In the genomic region with DNA sequence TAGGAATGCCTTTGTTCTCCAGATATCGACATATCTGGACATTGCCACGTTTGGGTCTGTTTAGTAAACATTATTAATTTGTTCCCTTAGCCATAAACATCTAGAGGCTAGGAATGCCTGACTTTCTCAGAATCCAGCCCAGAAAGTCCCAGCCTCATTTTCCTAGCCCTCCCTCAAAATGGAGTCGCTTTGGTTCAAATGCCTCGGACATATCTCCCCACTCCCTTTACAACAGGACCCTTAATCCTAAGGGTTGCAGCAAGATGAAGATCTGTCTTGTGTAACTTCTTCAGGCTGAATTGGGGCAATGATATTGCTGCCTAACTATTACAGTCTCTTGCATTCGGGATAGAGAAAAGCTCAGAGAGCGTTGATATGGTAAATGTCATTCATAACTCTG, we compare ENCODE assay signal across 1 cellular context.
A peak's percentile ranks its signal among the peaks of the same experiment; 100 is the strongest.
TF ChIP-seq lines count a peak whose summit lies in the region.

No MANE protein-coding gene starts in this region.

TF ChIP-seq in K562, 482 proteins besides CTCF, POLR2A, EP300 and RAD21 (continued from another document and continues in another):
- no peak for TF ChIP-seq KDM2B (CRISPR knock-in tag; IDR thresholded peaks at IDR 0.05)
- TF ChIP-seq ZNF133 (CRISPR knock-in tag; IDR thresholded peaks at IDR 0.05) = peak; percentile 89; the same call in 1 of the 2 replicates
- TF ChIP-seq, protein P1, sequence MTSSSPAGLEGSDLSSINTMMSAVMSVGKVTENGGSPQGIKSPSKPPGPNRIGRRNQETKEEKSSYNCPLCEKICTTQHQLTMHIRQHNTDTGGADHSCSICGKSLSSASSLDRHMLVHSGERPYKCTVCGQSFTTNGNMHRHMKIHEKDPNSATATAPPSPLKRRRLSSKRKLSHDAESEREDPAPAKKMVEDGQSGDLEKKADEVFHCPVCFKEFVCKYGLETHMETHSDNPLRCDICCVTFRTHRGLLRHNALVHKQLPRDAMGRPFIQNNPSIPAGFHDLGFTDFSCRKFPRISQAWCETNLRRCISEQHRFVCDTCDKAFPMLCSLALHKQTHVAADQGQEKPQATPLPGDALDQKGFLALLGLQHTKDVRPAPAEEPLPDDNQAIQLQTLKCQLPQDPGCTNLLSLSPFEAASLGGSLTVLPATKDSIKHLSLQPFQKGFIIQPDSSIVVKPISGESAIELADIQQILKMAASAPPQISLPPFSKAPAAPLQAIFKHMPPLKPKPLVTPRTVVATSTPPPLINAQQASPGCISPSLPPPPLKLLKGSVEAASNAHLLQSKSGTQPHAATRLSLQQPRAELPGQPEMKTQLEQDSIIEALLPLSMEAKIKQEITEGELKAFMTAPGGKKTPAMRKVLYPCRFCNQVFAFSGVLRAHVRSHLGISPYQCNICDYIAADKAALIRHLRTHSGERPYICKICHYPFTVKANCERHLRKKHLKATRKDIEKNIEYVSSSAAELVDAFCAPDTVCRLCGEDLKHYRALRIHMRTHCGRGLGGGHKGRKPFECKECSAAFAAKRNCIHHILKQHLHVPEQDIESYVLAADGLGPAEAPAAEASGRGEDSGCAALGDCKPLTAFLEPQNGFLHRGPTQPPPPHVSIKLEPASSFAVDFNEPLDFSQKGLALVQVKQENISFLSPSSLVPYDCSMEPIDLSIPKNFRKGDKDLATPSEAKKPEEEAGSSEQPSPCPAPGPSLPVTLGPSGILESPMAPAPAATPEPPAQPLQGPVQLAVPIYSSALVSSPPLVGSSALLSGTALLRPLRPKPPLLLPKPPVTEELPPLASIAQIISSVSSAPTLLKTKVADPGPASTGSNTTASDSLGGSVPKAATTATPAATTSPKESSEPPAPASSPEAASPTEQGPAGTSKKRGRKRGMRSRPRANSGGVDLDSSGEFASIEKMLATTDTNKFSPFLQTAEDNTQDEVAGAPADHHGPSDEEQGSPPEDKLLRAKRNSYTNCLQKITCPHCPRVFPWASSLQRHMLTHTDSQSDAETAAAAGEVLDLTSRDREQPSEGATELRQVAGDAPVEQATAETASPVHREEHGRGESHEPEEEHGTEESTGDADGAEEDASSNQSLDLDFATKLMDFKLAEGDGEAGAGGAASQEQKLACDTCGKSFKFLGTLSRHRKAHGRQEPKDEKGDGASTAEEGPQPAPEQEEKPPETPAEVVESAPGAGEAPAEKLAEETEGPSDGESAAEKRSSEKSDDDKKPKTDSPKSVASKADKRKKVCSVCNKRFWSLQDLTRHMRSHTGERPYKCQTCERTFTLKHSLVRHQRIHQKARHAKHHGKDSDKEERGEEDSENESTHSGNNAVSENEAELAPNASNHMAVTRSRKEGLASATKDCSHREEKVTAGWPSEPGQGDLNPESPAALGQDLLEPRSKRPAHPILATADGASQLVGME (CRISPR knock-in tag; IDR thresholded peaks at IDR 0.05) = peak; percentile 96
- TF ChIP-seq, protein P2, sequence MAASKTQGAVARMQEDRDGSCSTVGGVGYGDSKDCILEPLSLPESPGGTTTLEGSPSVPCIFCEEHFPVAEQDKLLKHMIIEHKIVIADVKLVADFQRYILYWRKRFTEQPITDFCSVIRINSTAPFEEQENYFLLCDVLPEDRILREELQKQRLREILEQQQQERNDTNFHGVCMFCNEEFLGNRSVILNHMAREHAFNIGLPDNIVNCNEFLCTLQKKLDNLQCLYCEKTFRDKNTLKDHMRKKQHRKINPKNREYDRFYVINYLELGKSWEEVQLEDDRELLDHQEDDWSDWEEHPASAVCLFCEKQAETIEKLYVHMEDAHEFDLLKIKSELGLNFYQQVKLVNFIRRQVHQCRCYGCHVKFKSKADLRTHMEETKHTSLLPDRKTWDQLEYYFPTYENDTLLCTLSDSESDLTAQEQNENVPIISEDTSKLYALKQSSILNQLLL (CRISPR knock-in tag; IDR thresholded peaks at IDR 0.05; ENCODE audit: borderline replicate concordance) = no peak
- no peak for TF ChIP-seq ELF1 (tag; IDR thresholded peaks at IDR 0.05)
- TF ChIP-seq PHTF2 (CRISPR knock-in tag; IDR thresholded peaks at IDR 0.05) = peak; percentile 87
- no peak for TF ChIP-seq THRAP3 (IDR thresholded peaks at IDR 0.05; ENCODE audit: borderline replicate concordance)
- no peak for TF ChIP-seq ADNP (tag; IDR thresholded peaks at IDR 0.05)
- no peak for TF ChIP-seq BRD4 (IDR thresholded peaks at IDR 0.05)
- no peak for TF ChIP-seq FOXM1 (IDR thresholded peaks at IDR 0.05; ENCODE audit: low read depth)
- TF ChIP-seq FOXM1 (CRISPR knock-in tag; IDR thresholded peaks at IDR 0.05; ENCODE audit: low read depth) = no peak
- no peak for TF ChIP-seq CBX3 (IDR thresholded peaks at IDR 0.05; ENCODE audit: borderline replicate concordance in 1 of 2, low read length in 2 of 2)
- TF ChIP-seq FUS (optimal IDR thresholded peaks at IDR 0.05; ENCODE audit: low read depth, low read length) = no peak
- TF ChIP-seq HDGF (IDR thresholded peaks at IDR 0.05) = no peak
- TF ChIP-seq PRPF4 (IDR thresholded peaks at IDR 0.05; ENCODE audit: insufficient read depth, low read depth, low read length, poor library complexity, severe bottlenecking) = no peak
- no peak for TF ChIP-seq RBM15 (IDR thresholded peaks at IDR 0.05; ENCODE audit: insufficient read depth, low read length)
- TF ChIP-seq ZNF282 (CRISPR knock-in tag; IDR thresholded peaks at IDR 0.05) = no peak
- TF ChIP-seq, protein P3, sequence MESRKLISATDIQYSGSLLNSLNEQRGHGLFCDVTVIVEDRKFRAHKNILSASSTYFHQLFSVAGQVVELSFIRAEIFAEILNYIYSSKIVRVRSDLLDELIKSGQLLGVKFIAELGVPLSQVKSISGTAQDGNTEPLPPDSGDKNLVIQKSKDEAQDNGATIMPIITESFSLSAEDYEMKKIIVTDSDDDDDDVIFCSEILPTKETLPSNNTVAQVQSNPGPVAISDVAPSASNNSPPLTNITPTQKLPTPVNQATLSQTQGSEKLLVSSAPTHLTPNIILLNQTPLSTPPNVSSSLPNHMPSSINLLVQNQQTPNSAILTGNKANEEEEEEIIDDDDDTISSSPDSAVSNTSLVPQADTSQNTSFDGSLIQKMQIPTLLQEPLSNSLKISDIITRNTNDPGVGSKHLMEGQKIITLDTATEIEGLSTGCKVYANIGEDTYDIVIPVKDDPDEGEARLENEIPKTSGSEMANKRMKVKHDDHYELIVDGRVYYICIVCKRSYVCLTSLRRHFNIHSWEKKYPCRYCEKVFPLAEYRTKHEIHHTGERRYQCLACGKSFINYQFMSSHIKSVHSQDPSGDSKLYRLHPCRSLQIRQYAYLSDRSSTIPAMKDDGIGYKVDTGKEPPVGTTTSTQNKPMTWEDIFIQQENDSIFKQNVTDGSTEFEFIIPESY (CRISPR knock-in tag; IDR thresholded peaks at IDR 0.05) = no peak
- TF ChIP-seq ZNF274 (IDR thresholded peaks at IDR 0.05; ENCODE audit: borderline replicate concordance, low read depth, low read length) = no peak
- TF ChIP-seq ZNF165 (CRISPR knock-in tag; IDR thresholded peaks at IDR 0.05; ENCODE audit: borderline replicate concordance) = peak; percentile 98
- TF ChIP-seq, protein P4, sequence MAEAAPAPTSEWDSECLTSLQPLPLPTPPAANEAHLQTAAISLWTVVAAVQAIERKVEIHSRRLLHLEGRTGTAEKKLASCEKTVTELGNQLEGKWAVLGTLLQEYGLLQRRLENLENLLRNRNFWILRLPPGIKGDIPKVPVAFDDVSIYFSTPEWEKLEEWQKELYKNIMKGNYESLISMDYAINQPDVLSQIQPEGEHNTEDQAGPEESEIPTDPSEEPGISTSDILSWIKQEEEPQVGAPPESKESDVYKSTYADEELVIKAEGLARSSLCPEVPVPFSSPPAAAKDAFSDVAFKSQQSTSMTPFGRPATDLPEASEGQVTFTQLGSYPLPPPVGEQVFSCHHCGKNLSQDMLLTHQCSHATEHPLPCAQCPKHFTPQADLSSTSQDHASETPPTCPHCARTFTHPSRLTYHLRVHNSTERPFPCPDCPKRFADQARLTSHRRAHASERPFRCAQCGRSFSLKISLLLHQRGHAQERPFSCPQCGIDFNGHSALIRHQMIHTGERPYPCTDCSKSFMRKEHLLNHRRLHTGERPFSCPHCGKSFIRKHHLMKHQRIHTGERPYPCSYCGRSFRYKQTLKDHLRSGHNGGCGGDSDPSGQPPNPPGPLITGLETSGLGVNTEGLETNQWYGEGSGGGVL (CRISPR knock-in tag; IDR thresholded peaks at IDR 0.05) = no peak
- TF ChIP-seq TSC22D4 (tag; IDR thresholded peaks at IDR 0.05) = no peak
- no peak for TF ChIP-seq MXI1 (IDR thresholded peaks at IDR 0.05; ENCODE audit: low read depth, low read length)
- no peak for TF ChIP-seq BMI1 (IDR thresholded peaks at IDR 0.05; ENCODE audit: low read length)
- no peak for TF ChIP-seq FOXJ3 (CRISPR knock-in tag; IDR thresholded peaks at IDR 0.05)
- TF ChIP-seq E2F3 (CRISPR knock-in tag; IDR thresholded peaks at IDR 0.05) = peak; percentile 94
- TF ChIP-seq ZNF263 (CRISPR knock-in tag; IDR thresholded peaks at IDR 0.05; ENCODE audit: borderline replicate concordance) = no peak
- TF ChIP-seq BHLHE40 (IDR thresholded peaks at IDR 0.05; ENCODE audit: low read length) = no peak
- TF ChIP-seq ELF4 (CRISPR knock-in tag; IDR thresholded peaks at IDR 0.05) = 0 out of 2 replicates have a peak, but pooled peaks have one; percentile 40
- no peak for TF ChIP-seq SRSF9 (IDR thresholded peaks at IDR 0.05; ENCODE audit: borderline replicate concordance, low read depth, low read length)
- TF ChIP-seq, protein P5, sequence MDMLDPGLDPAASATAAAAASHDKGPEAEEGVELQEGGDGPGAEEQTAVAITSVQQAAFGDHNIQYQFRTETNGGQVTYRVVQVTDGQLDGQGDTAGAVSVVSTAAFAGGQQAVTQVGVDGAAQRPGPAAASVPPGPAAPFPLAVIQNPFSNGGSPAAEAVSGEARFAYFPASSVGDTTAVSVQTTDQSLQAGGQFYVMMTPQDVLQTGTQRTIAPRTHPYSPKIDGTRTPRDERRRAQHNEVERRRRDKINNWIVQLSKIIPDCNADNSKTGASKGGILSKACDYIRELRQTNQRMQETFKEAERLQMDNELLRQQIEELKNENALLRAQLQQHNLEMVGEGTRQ (CRISPR knock-in tag; IDR thresholded peaks at IDR 0.05) = no peak
- no peak for TF ChIP-seq NONO (IDR thresholded peaks at IDR 0.05; ENCODE audit: low read depth in 2 of 2, low read length in 1 of 2)
- TF ChIP-seq ZNF444 (CRISPR knock-in tag; IDR thresholded peaks at IDR 0.05) = peak; percentile 90
- TF ChIP-seq, protein P6, sequence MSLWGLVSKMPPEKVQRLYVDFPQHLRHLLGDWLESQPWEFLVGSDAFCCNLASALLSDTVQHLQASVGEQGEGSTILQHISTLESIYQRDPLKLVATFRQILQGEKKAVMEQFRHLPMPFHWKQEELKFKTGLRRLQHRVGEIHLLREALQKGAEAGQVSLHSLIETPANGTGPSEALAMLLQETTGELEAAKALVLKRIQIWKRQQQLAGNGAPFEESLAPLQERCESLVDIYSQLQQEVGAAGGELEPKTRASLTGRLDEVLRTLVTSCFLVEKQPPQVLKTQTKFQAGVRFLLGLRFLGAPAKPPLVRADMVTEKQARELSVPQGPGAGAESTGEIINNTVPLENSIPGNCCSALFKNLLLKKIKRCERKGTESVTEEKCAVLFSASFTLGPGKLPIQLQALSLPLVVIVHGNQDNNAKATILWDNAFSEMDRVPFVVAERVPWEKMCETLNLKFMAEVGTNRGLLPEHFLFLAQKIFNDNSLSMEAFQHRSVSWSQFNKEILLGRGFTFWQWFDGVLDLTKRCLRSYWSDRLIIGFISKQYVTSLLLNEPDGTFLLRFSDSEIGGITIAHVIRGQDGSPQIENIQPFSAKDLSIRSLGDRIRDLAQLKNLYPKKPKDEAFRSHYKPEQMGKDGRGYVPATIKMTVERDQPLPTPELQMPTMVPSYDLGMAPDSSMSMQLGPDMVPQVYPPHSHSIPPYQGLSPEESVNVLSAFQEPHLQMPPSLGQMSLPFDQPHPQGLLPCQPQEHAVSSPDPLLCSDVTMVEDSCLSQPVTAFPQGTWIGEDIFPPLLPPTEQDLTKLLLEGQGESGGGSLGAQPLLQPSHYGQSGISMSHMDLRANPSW (CRISPR knock-in tag; IDR thresholded peaks at IDR 0.05) = no peak
- TF ChIP-seq SREBF1 (IDR thresholded peaks at IDR 0.05; ENCODE audit: borderline replicate concordance, low read depth, low read length) = no peak
- TF ChIP-seq, protein P7, sequence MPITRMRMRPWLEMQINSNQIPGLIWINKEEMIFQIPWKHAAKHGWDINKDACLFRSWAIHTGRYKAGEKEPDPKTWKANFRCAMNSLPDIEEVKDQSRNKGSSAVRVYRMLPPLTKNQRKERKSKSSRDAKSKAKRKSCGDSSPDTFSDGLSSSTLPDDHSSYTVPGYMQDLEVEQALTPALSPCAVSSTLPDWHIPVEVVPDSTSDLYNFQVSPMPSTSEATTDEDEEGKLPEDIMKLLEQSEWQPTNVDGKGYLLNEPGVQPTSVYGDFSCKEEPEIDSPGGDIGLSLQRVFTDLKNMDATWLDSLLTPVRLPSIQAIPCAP (CRISPR knock-in tag; IDR thresholded peaks at IDR 0.05; ENCODE audit: borderline replicate concordance) = no peak
- no peak for TF ChIP-seq TBL1XR1 (IDR thresholded peaks at IDR 0.05; ENCODE audit: low read length in 2 of 2)
- peak; percentile 86 for TF ChIP-seq ZKSCAN3 (CRISPR knock-in tag; IDR thresholded peaks at IDR 0.05)
- no peak for TF ChIP-seq IRF2 (CRISPR knock-in tag; IDR thresholded peaks at IDR 0.05)
- TF ChIP-seq NR1H2 (CRISPR knock-in tag; IDR thresholded peaks at IDR 0.05) = no peak
- no peak for TF ChIP-seq NR3C1 (CRISPR knock-in tag; IDR thresholded peaks at IDR 0.05)
- TF ChIP-seq XRCC4 (IDR thresholded peaks at IDR 0.05; ENCODE audit: extremely low read depth, insufficient read depth, insufficient read length) = no peak
- no peak for TF ChIP-seq PHF21A (IDR thresholded peaks at IDR 0.05; ENCODE audit: borderline replicate concordance, low read depth)
- TF ChIP-seq GTF2A2 (tag; IDR thresholded peaks at IDR 0.05) = peak; percentile 82; the same call in 1 of the 2 replicates
- TF ChIP-seq POLR3G (IDR thresholded peaks at IDR 0.05; ENCODE audit: extremely low read depth, insufficient read length, insufficient replicate concordance) = no peak
- TF ChIP-seq, protein P8, sequence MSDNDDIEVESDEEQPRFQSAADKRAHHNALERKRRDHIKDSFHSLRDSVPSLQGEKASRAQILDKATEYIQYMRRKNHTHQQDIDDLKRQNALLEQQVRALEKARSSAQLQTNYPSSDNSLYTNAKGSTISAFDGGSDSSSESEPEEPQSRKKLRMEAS (CRISPR knock-in tag; IDR thresholded peaks at IDR 0.05) = no peak
- TF ChIP-seq, protein P9, sequence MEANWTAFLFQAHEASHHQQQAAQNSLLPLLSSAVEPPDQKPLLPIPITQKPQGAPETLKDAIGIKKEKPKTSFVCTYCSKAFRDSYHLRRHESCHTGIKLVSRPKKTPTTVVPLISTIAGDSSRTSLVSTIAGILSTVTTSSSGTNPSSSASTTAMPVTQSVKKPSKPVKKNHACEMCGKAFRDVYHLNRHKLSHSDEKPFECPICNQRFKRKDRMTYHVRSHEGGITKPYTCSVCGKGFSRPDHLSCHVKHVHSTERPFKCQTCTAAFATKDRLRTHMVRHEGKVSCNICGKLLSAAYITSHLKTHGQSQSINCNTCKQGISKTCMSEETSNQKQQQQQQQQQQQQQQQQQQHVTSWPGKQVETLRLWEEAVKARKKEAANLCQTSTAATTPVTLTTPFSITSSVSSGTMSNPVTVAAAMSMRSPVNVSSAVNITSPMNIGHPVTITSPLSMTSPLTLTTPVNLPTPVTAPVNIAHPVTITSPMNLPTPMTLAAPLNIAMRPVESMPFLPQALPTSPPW (CRISPR knock-in tag; IDR thresholded peaks at IDR 0.05) = peak; percentile 61
- no peak for TF ChIP-seq JUND (IDR thresholded peaks at IDR 0.05; ENCODE audit: borderline replicate concordance, low read depth, low read length)
- peak; percentile 42; the same call in 1 of the 3 replicates for TF ChIP-seq JUND (tag; IDR thresholded peaks at IDR 0.05; ENCODE audit: borderline replicate concordance, low read depth, low read length)
- peak; percentile 68; the same call in 1 of the 2 replicates for TF ChIP-seq NFXL1 (CRISPR knock-in tag; IDR thresholded peaks at IDR 0.05)
- TF ChIP-seq MAZ (CRISPR knock-in tag; conservative IDR thresholded peaks at IDR 0.05 in 1 of 2, IDR thresholded peaks at IDR 0.05 in 1 of 2) = peak in 1 of 2 experiments; percentile 91; a peak in 2 of 4 replicates
- TF ChIP-seq TOE1 (IDR thresholded peaks at IDR 0.05; ENCODE audit: borderline replicate concordance) = no peak
- TF ChIP-seq TOE1 (CRISPR knock-in tag; IDR thresholded peaks at IDR 0.05; ENCODE audit: borderline replicate concordance, low read depth) = no peak
